ENCODE assay signal across 9 cellular contexts in genomic region chr18:46167971-46168370, GRCh38.
DNase-seq lines count a peak whose midpoint lies in the region; ATAC-seq and TF ChIP-seq lines count a peak whose summit lies in the region.
"Had no signal": no experiment of that assay in that cellular context is flagged by ENCODE, and none has a peak within 500 bp of the region (broad histone marks: within the 10 kb centered on the region; RNA-seq: fewer than 3 reads in every experiment).

No MANE protein-coding gene starts in this region.

- no peaks in the 10 kb centered on the region for H3K4me1 ChIP-seq in right lobe of liver

- intact Hi-C loops in activated CD4-positive, alpha-beta T cell treated with anti-CD3 and anti-CD28 coated beads for 36 hours (cut with DNase I, micrococcal nuclease): no loop called here
- intact Hi-C loops in right lobe of liver (cut with DNase I) (no loop called here), Right ventricle myocardium inferior (cut with DNase I) (no loop called here)

- ATAC-seq in activated CD4-positive, alpha-beta T cell treated with anti-CD3 and anti-CD28 coated beads for 36 hours: peak; percentile 68
- peak; percentile 95 for ATAC-seq in HG02981 (IDR thresholded peaks at IDR 0.05; ENCODE audit: unreplicated experiment)
- ATAC-seq in right lobe of liver: peak in 3 of 4 donors; percentile 26 to 52 (median 36)
- no peak for ATAC-seq in Right ventricle myocardium inferior
- ATAC-seq: Panc1 had no signal

- peaks cover 18% of the 10 kb centered on the region for H3K4me1 Mint-ChIP-seq in activated CD4-positive, alpha-beta T cell treated with anti-CD3 and anti-CD28 coated beads for 36 hours

- no peak overlapping the region for H3K4me3 ChIP-seq in right lobe of liver

- no peaks in the 10 kb centered on the region for H3K27me3 Mint-ChIP-seq in activated CD4-positive, alpha-beta T cell treated with anti-CD3 and anti-CD28 coated beads for 36 hours

- H3K27ac Mint-ChIP-seq in activated CD4-positive, alpha-beta T cell treated with anti-CD3 and anti-CD28 coated beads for 36 hours: peak overlapping the region; percentile 55

- no peaks in the 10 kb centered on the region for H3K36me3 Mint-ChIP-seq in activated CD4-positive, alpha-beta T cell treated with anti-CD3 and anti-CD28 coated beads for 36 hours (ENCODE audit: low read depth)

- no peaks in the 10 kb centered on the region for H3K27me3 ChIP-seq in right lobe of liver

- no peaks in the 10 kb centered on the region for H3K36me3 ChIP-seq in right lobe of liver

- no peak overlapping the region for H3K27ac ChIP-seq in right lobe of liver

- TF ChIP-seq POLR2A in right lobe of liver (IDR thresholded peaks at IDR 0.05): no peak

- no peak for TF ChIP-seq CTCF in right lobe of liver (IDR thresholded peaks at IDR 0.05)

- H3K4me3 Mint-ChIP-seq in activated CD4-positive, alpha-beta T cell treated with anti-CD3 and anti-CD28 coated beads for 36 hours: peak overlapping the region; percentile 14

- CTCF ChIA-PET in activated CD4-positive, alpha-beta T cell treated with anti-CD3 and anti-CD28 coated beads for 36 hours (lab: Charles Lee): no interaction called here

- no peaks in the 10 kb centered on the region for H3K9me3 Mint-ChIP-seq in activated CD4-positive, alpha-beta T cell treated with anti-CD3 and anti-CD28 coated beads for 36 hours (ENCODE audit: low read depth)

- POLR2A ChIA-PET in activated CD4-positive, alpha-beta T cell treated with anti-CD3 and anti-CD28 coated beads for 36 hours (lab: Charles Lee): no interaction called here

- WGBS in right lobe of liver (ENCODE audit: insufficient coverage, low coverage, low lambda C conversion rate, missing lambda C conversion rate): 43% methylated on average over 9 of the region's 9 CpGs

- peak; percentile 36 for DNase-seq in activated CD4-positive, alpha-beta T cell treated with anti-CD3 and anti-CD28 coated beads for 36 hours
- DNase-seq in activated CD4-positive, alpha-beta T cell treated with anti-CD3 and anti-CD28 coated beads for 1 hour: no peak
- DNase-seq in SIG-M5 (lab: John Stamatoyannopoulos, UW): peak; percentile 68
- peak in 1 of 3 donors; percentile 24 for DNase-seq in right lobe of liver
- no peak for DNase-seq in NCI-H524 treated with DMSO at 0.1 percent for 48 hours (lab: John Stamatoyannopoulos, UW)
- DNase-seq in Right ventricle myocardium inferior (ENCODE audit: missing footprints): no peak
- DNase-seq in NCI-H1092 (lab: John Stamatoyannopoulos, UW): no peak

- H3K9me3 ChIP-seq in right lobe of liver: no peaks in the 10 kb centered on the region

Comparison
In these comparisons a context has a peak if more than half of its experiments do, and no peak if none do; other contexts are left out.
1. DNase-seq: peak in activated CD4-positive, alpha-beta T cell treated with anti-CD3 and anti-CD28 coated beads for 36 hours (single experiment) and SIG-M5 (single experiment); none in activated CD4-positive, alpha-beta T cell treated with anti-CD3 and anti-CD28 coated beads for 1 hour (single experiment), NCI-H524 treated with DMSO at 0.1 percent for 48 hours (single experiment), Right ventricle myocardium inferior (single experiment) and NCI-H1092 (single experiment).